In the genomic region with DNA sequence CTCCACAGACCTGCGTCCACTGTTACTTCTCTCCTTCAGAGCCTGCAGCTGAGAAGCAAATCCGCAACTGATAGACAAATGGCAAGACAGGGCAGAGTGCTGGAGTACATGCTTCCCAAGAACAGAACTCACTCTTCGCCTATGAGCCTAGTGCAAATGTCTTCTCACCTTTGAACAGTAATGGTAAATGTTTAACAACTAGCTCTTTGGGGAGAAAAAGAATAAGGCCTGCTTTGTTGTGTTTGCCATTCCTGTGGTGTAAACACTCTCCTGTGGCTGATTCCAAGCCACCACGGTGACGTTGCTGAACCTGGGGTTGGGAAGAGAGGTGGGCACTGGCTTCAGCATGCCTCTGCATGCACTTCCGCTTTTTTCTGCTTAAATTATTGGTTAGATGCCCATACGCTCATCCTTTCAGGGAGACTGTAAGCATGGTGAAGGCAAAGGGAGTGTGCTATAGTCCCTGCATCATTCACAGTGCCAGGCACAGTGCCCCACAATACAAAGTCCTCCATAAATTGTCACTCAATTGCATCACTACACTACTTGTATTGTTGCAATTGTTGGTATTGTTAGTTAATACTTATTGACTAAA, we compare ENCODE assay signal across 2 cellular contexts.
A peak's percentile ranks its signal among the peaks of the same experiment; 100 is the strongest.
TF ChIP-seq lines count a peak whose summit lies in the region.

No MANE protein-coding gene starts in this region.

TF ChIP-seq in GM12878, 131 proteins besides CTCF, POLR2A, EP300 and RAD21:
- TF ChIP-seq SMAD5 (IDR thresholded peaks at IDR 0.05; ENCODE audit: low read depth) = no peak
- peak; percentile 41 for TF ChIP-seq SPI1 (IDR thresholded peaks at IDR 0.05; ENCODE audit: borderline replicate concordance, insufficient read depth, low read depth, low read length)
- TF ChIP-seq, protein P1, sequence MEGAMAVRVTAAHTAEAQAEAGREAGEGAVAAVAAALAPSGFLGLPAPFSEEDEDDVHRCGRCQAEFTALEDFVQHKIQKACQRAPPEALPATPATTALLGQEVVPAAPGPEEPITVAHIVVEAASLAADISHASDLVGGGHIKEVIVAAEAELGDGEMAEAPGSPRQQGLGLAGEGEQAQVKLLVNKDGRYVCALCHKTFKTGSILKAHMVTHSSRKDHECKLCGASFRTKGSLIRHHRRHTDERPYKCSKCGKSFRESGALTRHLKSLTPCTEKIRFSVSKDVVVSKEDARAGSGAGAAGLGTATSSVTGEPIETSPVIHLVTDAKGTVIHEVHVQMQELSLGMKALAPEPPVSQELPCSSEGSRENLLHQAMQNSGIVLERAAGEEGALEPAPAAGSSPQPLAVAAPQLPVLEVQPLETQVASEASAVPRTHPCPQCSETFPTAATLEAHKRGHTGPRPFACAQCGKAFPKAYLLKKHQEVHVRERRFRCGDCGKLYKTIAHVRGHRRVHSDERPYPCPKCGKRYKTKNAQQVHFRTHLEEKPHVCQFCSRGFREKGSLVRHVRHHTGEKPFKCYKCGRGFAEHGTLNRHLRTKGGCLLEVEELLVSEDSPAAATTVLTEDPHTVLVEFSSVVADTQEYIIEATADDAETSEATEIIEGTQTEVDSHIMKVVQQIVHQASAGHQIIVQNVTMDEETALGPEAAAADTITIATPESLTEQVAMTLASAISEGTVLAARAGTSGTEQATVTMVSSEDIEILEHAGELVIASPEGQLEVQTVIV (IDR thresholded peaks at IDR 0.05; ENCODE audit: borderline replicate concordance, partially characterized antibody) = no peak
- TF ChIP-seq TCF7 (IDR thresholded peaks at IDR 0.05; ENCODE audit: borderline replicate concordance) = no peak
- TF ChIP-seq HDGF (IDR thresholded peaks at IDR 0.05) = no peak

TF ChIP-seq in HepG2, 621 proteins besides CTCF, POLR2A, EP300 and RAD21 (continues in another document):
- TF ChIP-seq ZFP36 (IDR thresholded peaks at IDR 0.05; ENCODE audit: borderline replicate concordance, low read depth, low read length, partially characterized antibody) (no peak), HHEX (CRISPR knock-in tag; IDR thresholded peaks at IDR 0.05) (no peak), ZNF773 (CRISPR knock-in tag; IDR thresholded peaks at IDR 0.05; ENCODE audit: borderline replicate concordance) (no peak), BORCS8-MEF2B (CRISPR knock-in tag; IDR thresholded peaks at IDR 0.05) (peak; percentile 48), MTF2 (CRISPR knock-in tag; IDR thresholded peaks at IDR 0.05; ENCODE audit: borderline replicate concordance) (no peak), ZNF770 (CRISPR knock-in tag; IDR thresholded peaks at IDR 0.05) (no peak), ZNF251 (CRISPR knock-in tag; IDR thresholded peaks at IDR 0.05) (no peak), TOPORS (CRISPR knock-in tag; IDR thresholded peaks at IDR 0.05) (no peak; the same call in 1 of the 2 replicates), ZNF264 (CRISPR knock-in tag; IDR thresholded peaks at IDR 0.05) (peak; percentile 66; the same call in 1 of the 2 replicates), MBNL3 (CRISPR knock-in tag; conservative IDR thresholded peaks at IDR 0.05) (no peak), ZNF282 (IDR thresholded peaks at IDR 0.05; ENCODE audit: partially characterized antibody) (no peak), POLR2AphosphoS2 (IDR thresholded peaks at IDR 0.05; ENCODE audit: low read depth, low read length) (no peak), ZSCAN9 (CRISPR knock-in tag; IDR thresholded peaks at IDR 0.05; ENCODE audit: borderline replicate concordance) (no peak), KDM3A (CRISPR knock-in tag; IDR thresholded peaks at IDR 0.05; ENCODE audit: low read depth) (no peak), ZFYVE20 (CRISPR knock-in tag; IDR thresholded peaks at IDR 0.05; ENCODE audit: borderline replicate concordance, low read depth) (no peak), ZEB1 (IDR thresholded peaks at IDR 0.05; ENCODE audit: insufficient replicate concordance, low read depth) (no peak), ISX (CRISPR knock-in tag; conservative IDR thresholded peaks at IDR 0.05) (no peak), JUN (CRISPR knock-in tag; IDR thresholded peaks at IDR 0.05) (0 out of 2 replicates have a peak, but pooled peaks have one; percentile 59), CEBPB (IDR thresholded peaks at IDR 0.05; ENCODE audit: borderline replicate concordance, low read depth, low read length) (peak; percentile 76), ZC3H13 (CRISPR knock-in tag; IDR thresholded peaks at IDR 0.05) (no peak), TP53 (CRISPR knock-in tag; conservative IDR thresholded peaks at IDR 0.05) (no peak), ZNF446 (CRISPR knock-in tag; IDR thresholded peaks at IDR 0.05) (no peak), CHD4 (IDR thresholded peaks at IDR 0.05; ENCODE audit: borderline replicate concordance, low read length) (no peak), ZNF615 (CRISPR knock-in tag; IDR thresholded peaks at IDR 0.05; ENCODE audit: borderline replicate concordance) (no peak), PHF21A (CRISPR knock-in tag; IDR thresholded peaks at IDR 0.05) (peak; percentile 65; the same call in 1 of the 2 replicates), ZNF672 (CRISPR knock-in tag; IDR thresholded peaks at IDR 0.05) (no peak), ZNF570 (CRISPR knock-in tag; IDR thresholded peaks at IDR 0.05; ENCODE audit: borderline replicate concordance) (no peak), HDAC6 (IDR thresholded peaks at IDR 0.05; ENCODE audit: low read depth, low read length) (no peak), HDAC2 (CRISPR knock-in tag; IDR thresholded peaks at IDR 0.05) (peak; percentile 71; the same call in 1 of the 2 replicates), ZNF704 (CRISPR knock-in tag; IDR thresholded peaks at IDR 0.05; ENCODE audit: borderline replicate concordance) (no peak), GMEB1 (CRISPR knock-in tag; IDR thresholded peaks at IDR 0.05; ENCODE audit: borderline replicate concordance) (no peak), ZC3H4 (CRISPR knock-in tag; IDR thresholded peaks at IDR 0.05; ENCODE audit: borderline replicate concordance) (no peak)
- TF ChIP-seq, protein P2, sequence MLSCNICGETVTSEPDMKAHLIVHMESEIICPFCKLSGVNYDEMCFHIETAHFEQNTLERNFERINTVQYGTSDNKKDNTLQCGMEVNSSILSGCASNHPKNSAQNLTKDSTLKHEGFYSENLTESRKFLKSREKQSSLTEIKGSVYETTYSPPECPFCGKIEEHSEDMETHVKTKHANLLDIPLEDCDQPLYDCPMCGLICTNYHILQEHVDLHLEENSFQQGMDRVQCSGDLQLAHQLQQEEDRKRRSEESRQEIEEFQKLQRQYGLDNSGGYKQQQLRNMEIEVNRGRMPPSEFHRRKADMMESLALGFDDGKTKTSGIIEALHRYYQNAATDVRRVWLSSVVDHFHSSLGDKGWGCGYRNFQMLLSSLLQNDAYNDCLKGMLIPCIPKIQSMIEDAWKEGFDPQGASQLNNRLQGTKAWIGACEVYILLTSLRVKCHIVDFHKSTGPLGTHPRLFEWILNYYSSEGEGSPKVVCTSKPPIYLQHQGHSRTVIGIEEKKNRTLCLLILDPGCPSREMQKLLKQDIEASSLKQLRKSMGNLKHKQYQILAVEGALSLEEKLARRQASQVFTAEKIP (CRISPR knock-in tag; IDR thresholded peaks at IDR 0.05; ENCODE audit: borderline replicate concordance) = no peak
- TF ChIP-seq, protein P3, sequence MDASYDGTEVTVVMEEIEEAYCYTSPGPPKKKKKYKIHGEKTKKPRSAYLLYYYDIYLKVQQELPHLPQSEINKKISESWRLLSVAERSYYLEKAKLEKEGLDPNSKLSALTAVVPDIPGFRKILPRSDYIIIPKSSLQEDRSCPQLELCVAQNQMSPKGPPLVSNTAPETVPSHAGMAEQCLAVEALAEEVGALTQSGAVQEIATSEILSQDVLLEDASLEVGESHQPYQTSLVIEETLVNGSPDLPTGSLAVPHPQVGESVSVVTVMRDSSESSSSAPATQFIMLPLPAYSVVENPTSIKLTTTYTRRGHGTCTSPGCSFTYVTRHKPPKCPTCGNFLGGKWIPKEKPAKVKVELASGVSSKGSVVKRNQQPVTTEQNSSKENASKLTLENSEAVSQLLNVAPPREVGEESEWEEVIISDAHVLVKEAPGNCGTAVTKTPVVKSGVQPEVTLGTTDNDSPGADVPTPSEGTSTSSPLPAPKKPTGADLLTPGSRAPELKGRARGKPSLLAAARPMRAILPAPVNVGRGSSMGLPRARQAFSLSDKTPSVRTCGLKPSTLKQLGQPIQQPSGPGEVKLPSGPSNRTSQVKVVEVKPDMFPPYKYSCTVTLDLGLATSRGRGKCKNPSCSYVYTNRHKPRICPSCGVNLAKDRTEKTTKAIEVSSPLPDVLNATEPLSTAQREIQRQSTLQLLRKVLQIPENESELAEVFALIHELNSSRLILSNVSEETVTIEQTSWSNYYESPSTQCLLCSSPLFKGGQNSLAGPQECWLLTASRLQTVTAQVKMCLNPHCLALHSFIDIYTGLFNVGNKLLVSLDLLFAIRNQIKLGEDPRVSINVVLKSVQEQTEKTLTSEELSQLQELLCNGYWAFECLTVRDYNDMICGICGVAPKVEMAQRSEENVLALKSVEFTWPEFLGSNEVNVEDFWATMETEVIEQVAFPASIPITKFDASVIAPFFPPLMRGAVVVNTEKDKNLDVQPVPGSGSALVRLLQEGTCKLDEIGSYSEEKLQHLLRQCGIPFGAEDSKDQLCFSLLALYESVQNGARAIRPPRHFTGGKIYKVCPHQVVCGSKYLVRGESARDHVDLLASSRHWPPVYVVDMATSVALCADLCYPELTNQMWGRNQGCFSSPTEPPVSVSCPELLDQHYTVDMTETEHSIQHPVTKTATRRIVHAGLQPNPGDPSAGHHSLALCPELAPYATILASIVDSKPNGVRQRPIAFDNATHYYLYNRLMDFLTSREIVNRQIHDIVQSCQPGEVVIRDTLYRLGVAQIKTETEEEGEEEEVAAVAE (CRISPR knock-in tag; IDR thresholded peaks at IDR 0.05; ENCODE audit: borderline replicate concordance) = 0 out of 2 replicates have a peak, but pooled peaks have one; percentile 24
- TF ChIP-seq, protein P4, sequence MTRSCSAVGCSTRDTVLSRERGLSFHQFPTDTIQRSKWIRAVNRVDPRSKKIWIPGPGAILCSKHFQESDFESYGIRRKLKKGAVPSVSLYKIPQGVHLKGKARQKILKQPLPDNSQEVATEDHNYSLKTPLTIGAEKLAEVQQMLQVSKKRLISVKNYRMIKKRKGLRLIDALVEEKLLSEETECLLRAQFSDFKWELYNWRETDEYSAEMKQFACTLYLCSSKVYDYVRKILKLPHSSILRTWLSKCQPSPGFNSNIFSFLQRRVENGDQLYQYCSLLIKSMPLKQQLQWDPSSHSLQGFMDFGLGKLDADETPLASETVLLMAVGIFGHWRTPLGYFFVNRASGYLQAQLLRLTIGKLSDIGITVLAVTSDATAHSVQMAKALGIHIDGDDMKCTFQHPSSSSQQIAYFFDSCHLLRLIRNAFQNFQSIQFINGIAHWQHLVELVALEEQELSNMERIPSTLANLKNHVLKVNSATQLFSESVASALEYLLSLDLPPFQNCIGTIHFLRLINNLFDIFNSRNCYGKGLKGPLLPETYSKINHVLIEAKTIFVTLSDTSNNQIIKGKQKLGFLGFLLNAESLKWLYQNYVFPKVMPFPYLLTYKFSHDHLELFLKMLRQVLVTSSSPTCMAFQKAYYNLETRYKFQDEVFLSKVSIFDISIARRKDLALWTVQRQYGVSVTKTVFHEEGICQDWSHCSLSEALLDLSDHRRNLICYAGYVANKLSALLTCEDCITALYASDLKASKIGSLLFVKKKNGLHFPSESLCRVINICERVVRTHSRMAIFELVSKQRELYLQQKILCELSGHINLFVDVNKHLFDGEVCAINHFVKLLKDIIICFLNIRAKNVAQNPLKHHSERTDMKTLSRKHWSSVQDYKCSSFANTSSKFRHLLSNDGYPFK (CRISPR knock-in tag; IDR thresholded peaks at IDR 0.05; ENCODE audit: borderline replicate concordance) = no peak
- TF ChIP-seq, protein P5, sequence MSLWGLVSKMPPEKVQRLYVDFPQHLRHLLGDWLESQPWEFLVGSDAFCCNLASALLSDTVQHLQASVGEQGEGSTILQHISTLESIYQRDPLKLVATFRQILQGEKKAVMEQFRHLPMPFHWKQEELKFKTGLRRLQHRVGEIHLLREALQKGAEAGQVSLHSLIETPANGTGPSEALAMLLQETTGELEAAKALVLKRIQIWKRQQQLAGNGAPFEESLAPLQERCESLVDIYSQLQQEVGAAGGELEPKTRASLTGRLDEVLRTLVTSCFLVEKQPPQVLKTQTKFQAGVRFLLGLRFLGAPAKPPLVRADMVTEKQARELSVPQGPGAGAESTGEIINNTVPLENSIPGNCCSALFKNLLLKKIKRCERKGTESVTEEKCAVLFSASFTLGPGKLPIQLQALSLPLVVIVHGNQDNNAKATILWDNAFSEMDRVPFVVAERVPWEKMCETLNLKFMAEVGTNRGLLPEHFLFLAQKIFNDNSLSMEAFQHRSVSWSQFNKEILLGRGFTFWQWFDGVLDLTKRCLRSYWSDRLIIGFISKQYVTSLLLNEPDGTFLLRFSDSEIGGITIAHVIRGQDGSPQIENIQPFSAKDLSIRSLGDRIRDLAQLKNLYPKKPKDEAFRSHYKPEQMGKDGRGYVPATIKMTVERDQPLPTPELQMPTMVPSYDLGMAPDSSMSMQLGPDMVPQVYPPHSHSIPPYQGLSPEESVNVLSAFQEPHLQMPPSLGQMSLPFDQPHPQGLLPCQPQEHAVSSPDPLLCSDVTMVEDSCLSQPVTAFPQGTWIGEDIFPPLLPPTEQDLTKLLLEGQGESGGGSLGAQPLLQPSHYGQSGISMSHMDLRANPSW (CRISPR knock-in tag; IDR thresholded peaks at IDR 0.05; ENCODE audit: borderline replicate concordance) = no peak
